In genomic region chr2:138085441-138085840, GRCh38 we compare ENCODE assay signal across 8 cellular contexts.
DNase-seq lines count a peak whose midpoint lies in the region; ATAC-seq, FAIRE-seq and TF ChIP-seq lines count a peak whose summit lies in the region.
"Not testable (repeated sequence)": the region's sequence is repeated elsewhere in the genome, so short reads cannot be mapped to it uniquely, and the experiment has no call there.

No MANE protein-coding gene starts in this region.

- H3K4me1 ChIP-seq in A549 (peaks cover 34% of the 10 kb centered on the region), PC-3 (ENCODE audit: insufficient read depth, low read length) (peaks cover 30% of the 10 kb centered on the region), adipocyte (ENCODE audit: control insufficient read depth, insufficient read depth, low read length) (peaks cover 10% of the 10 kb centered on the region)

- not testable (repeated sequence) for TF ChIP-seq EP300 in A549 (IDR thresholded peaks at IDR 0.05)

- TF ChIP-seq POLR2A in A549 (IDR thresholded peaks at IDR 0.05; ENCODE audit: low read length), result not testable (repeated sequence)

- not testable (repeated sequence) for H2AFZ ChIP-seq in PC-3 (ENCODE audit: low read length)

- not testable (repeated sequence) for H3K27me3 ChIP-seq in PC-3 (ENCODE audit: low read length); adipocyte (replicated peaks; ENCODE audit: control insufficient read depth, insufficient read depth, low read length)

- not testable (repeated sequence) for H3K27ac ChIP-seq in A549
- H3K27ac ChIP-seq in PC-3 (ENCODE audit: low read length), result peak overlapping the region; percentile 23

- not testable (repeated sequence) for ATAC-seq in A549
- peak; percentile 80 for ATAC-seq in PC-3

- not testable (repeated sequence) for BruUV-seq in PC-3 (replicated peaks; lab: Mats Ljungman, UMichigan)

- intact Hi-C loops in PC-3 (cut with micrococcal nuclease), result loop anchor here (1.0 to 2.0 kb wide), 2 partner anchors 117 to 138 kb away; no protein-coding TSS in a partner anchor

- H3K9me3 ChIP-seq in A549; PC-3 (ENCODE audit: low read length); adipocyte (ENCODE audit: control insufficient read depth, low read length): not testable (repeated sequence)

- H3K4me2 ChIP-seq in A549, result not testable (repeated sequence)
- H3K4me2 ChIP-seq in PC-3 (ENCODE audit: low read length), result peak overlapping the region; percentile 36; the same call in 1 of the 2 replicates

- H3K36me3 ChIP-seq in PC-3 (ENCODE audit: low read depth, low read length); adipocyte (ENCODE audit: control insufficient read depth, insufficient read depth, low read length, severe bottlenecking): not testable (repeated sequence)

- TF ChIP-seq CTCF in A549 (IDR thresholded peaks at IDR 0.05); PC-3 (conservative IDR thresholded peaks at IDR 0.05; ENCODE audit: low read depth, low read length); cardiac fibroblast (IDR thresholded peaks at IDR 0.05; ENCODE audit: low read depth, low read length); fibroblast of mammary gland (conservative IDR thresholded peaks at IDR 0.05; ENCODE audit: control insufficient read depth, insufficient read depth, low read depth, low read length): not testable (repeated sequence)

- WGBS in A549 (ENCODE audit: missing lambda C conversion rate), result 39% methylated on average over 1 of the region's 1 CpG

- not testable (repeated sequence) for H4K20me1 ChIP-seq in PC-3 (ENCODE audit: low read length)

- not testable (repeated sequence) for H3F3A ChIP-seq in PC-3 (ENCODE audit: low read length, unreplicated experiment)

- H3K9ac ChIP-seq in PC-3 (ENCODE audit: low read length); adipocyte (ENCODE audit: low read length): not testable (repeated sequence)

- H3K79me2 ChIP-seq in PC-3 (ENCODE audit: low read length), result not testable (repeated sequence)

- TF ChIP-seq RAD21 in A549 (conservative IDR thresholded peaks at IDR 0.05 in 1 of 2, IDR thresholded peaks at IDR 0.05 in 1 of 2), result not testable (repeated sequence)

- DNase-seq in A549 (ENCODE audit: low read depth in 1 of 2, low spot score in 1 of 2), result not testable (repeated sequence)
- DNase-seq in ELR (ENCODE audit: low read depth), result peak; percentile 47
- peak; percentile 58 for DNase-seq in HS-27A (ENCODE audit: low read depth)
- peak; percentile 80 for DNase-seq in PC-3
- DNase-seq in adipocyte (ENCODE audit: low read depth), result peak; percentile 51
- peak; percentile 53 to 58 for DNase-seq in cardiac fibroblast (ENCODE audit: low read depth in 2 of 2)
- DNase-seq in fibroblast of mammary gland (ENCODE audit: low read depth), result peak; percentile 31
- DNase-seq in iris pigment epithelial cell (ENCODE audit: low read depth), result peak; percentile 28

- FAIRE-seq in A549 (lab: Jason Lieb, UNC), result not testable (repeated sequence)

- CTCF ChIA-PET in A549 (lab: Yijun Ruan, JAX); PC-3 (lab: Charles Lee): not testable (repeated sequence)

- H3K4me3 ChIP-seq in A549; PC-3 (ENCODE audit: low read length); adipocyte (ENCODE audit: low read length); cardiac fibroblast (replicated peaks in 1 of 2; ENCODE audit: low read depth in 2 of 2, low read length in 2 of 2); fibroblast of mammary gland (ENCODE audit: control insufficient read depth, low read depth, low read length): not testable (repeated sequence)

- POLR2A ChIA-PET in A549 (lab: Yijun Ruan, JAX); PC-3 (lab: Charles Lee; ENCODE audit: unreplicated experiment): not testable (repeated sequence)

- H3K9me2 ChIP-seq in PC-3 (replicated peaks; ENCODE audit: low read length), result not testable (repeated sequence)

TF ChIP-seq in A549, 52 proteins besides CTCF, POLR2A, EP300 and RAD21:
- peak; percentile 45; the same call in 1 of the 2 replicates for TF ChIP-seq GATA3 (IDR thresholded peaks at IDR 0.05; ENCODE audit: borderline replicate concordance)
